1 cellular context compared by ENCODE assay signal in genomic region chr1:247177755-247178154, GRCh38.
A peak's percentile ranks its signal among the peaks of the same experiment; 100 is the strongest.
TF ChIP-seq lines count a peak whose summit lies in the region.

No MANE protein-coding gene starts in this region.

TF ChIP-seq in K562, 482 proteins besides CTCF, POLR2A, EP300 and RAD21 (continued from another document):
- no peak for TF ChIP-seq ZNF511 (CRISPR knock-in tag; IDR thresholded peaks at IDR 0.05)
- TF ChIP-seq U2AF2 (optimal IDR thresholded peaks at IDR 0.05; ENCODE audit: low read depth, low read length): no peak
- TF ChIP-seq ARID2 (IDR thresholded peaks at IDR 0.05): no peak
- TF ChIP-seq C11orf30 (IDR thresholded peaks at IDR 0.05; ENCODE audit: low read depth): peak; percentile 48
- TF ChIP-seq ZC3H4 (CRISPR knock-in tag; IDR thresholded peaks at IDR 0.05; ENCODE audit: borderline replicate concordance): no peak
- TF ChIP-seq ZNF445 (CRISPR knock-in tag; IDR thresholded peaks at IDR 0.05; ENCODE audit: low read depth): no peak
- no peak for TF ChIP-seq L3MBTL2 (IDR thresholded peaks at IDR 0.05)
- no peak for TF ChIP-seq ATF4 (CRISPR knock-in tag; IDR thresholded peaks at IDR 0.05)
